Comparison of ENCODE assay signal across 1 cellular context in genomic region chr5:176702952-176703641, GRCh38.
TF ChIP-seq lines count a peak whose summit lies in the region.

No MANE protein-coding gene starts in this region.

TF ChIP-seq in GM23338, 12 proteins besides CTCF, POLR2A, EP300 and RAD21 (continued from another document):
- no peak for TF ChIP-seq ZNF462 (CRISPR knock-in tag; IDR thresholded peaks at IDR 0.05)
- no peak for TF ChIP-seq STAT1 (IDR thresholded peaks at IDR 0.05; ENCODE audit: unreplicated experiment)
